ENCODE assay signal across 29 cellular contexts in genomic region chr10:124481717-124482116, GRCh38. TPM values are rescaled to one million over a fixed set of nuclear protein-coding genes. Genes with fewer than 3 reads are reported as not detected.
"Had no signal": no experiment of that assay in that cellular context is flagged by ENCODE, and none has a peak within 500 bp of the region (broad histone marks: within the 10 kb centered on the region; RNA-seq: fewer than 3 reads in every experiment).

No MANE protein-coding gene starts in this region.

- H3K27me3 Mint-ChIP-seq: activated naive CD8-positive, alpha-beta T cell treated with anti-CD3 and anti-CD28 coated beads for 36 hours; type B pancreatic cell had no signal

- ATAC-seq: foreskin keratinocyte; heart right ventricle; natural killer cell; right lobe of liver; stimulated activated naive CD8-positive, alpha-beta T cell treated with anti-CD3 and anti-CD28 coated beads, Interleukin-15, Interleukin-2, amounts not matched to agents 100 U/mL and 50 U/mL, for 24 hours had no signal

- H3K27ac Mint-ChIP-seq: activated naive CD8-positive, alpha-beta T cell treated with anti-CD3 and anti-CD28 coated beads for 36 hours; natural killer cell; progenitor cell of endocrine pancreas; type B pancreatic cell had no signal

- H3K36me3 ChIP-seq: adrenal gland, brain microvascular endothelial cell, esophagus muscularis mucosa, heart right ventricle, left ventricle myocardium inferior, ovary, right lobe of liver, vagina had no signal

- H3K9me3 Mint-ChIP-seq: natural killer cell, type B pancreatic cell had no signal

- DNase-seq: activated CD4-positive, alpha-beta T cell treated with anti-CD3 and anti-CD28 coated beads for 48 hours; activated CD4-positive, alpha-beta T cell treated with anti-CD3 and anti-CD28 coated beads, Interleukin-2, amount 50 U/mL, for 48 hours; activated CD8-positive, alpha-beta memory T cell treated with anti-CD3 and anti-CD28 coated beads for 24 hours; activated effector memory CD4-positive, alpha-beta T cell treated with Interleukin-2 at 50 U/mL for 16 hours; activated naive CD4-positive, alpha-beta T cell treated with Interleukin-2 at 50 U/mL for 16 hours; activated naive CD8-positive, alpha-beta T cell treated with anti-CD3 and anti-CD28 coated beads for 36 hours; adrenal gland; brain microvascular endothelial cell; foreskin keratinocyte; heart right ventricle; left ventricle myocardium inferior; mesendoderm; natural killer cell; ovary; right lobe of liver; stimulated activated CD4-positive, alpha-beta T cell treated with anti-CD3 and anti-CD28 coated beads, Interleukin-2, amount 100 ng/mL, for 48 hours; stimulated activated naive CD8-positive, alpha-beta T cell treated with anti-CD3 and anti-CD28 coated beads, Interleukin-15, Interleukin-2, amounts not matched to agents 100 U/mL and 50 U/mL, for 24 hours; testis had no signal

- H3K9me3 ChIP-seq: adrenal gland, ovary, right lobe of liver, testis, vagina had no signal

- H3K36me3 Mint-ChIP-seq: natural killer cell had no signal

- H3K27me3 ChIP-seq: adrenal gland, brain microvascular endothelial cell, esophagus muscularis mucosa, foreskin keratinocyte, heart right ventricle, ovary, right lobe of liver, testis, vagina had no signal

- H3K4me1 Mint-ChIP-seq: activated naive CD8-positive, alpha-beta T cell treated with anti-CD3 and anti-CD28 coated beads for 36 hours; natural killer cell had no signal

- H3K27ac ChIP-seq: adrenal gland, brain microvascular endothelial cell, esophagus muscularis mucosa, foreskin keratinocyte, heart right ventricle, left ventricle myocardium inferior, ovary, right lobe of liver, testis, vagina had no signal

- H3K4me3 Mint-ChIP-seq: activated naive CD8-positive, alpha-beta T cell treated with anti-CD3 and anti-CD28 coated beads for 36 hours; natural killer cell; type B pancreatic cell had no signal

- H3K4me3 ChIP-seq: adrenal gland, esophagus muscularis mucosa, heart right ventricle, left ventricle myocardium inferior, lung, ovary, right lobe of liver, testis, vagina had no signal

- H3K4me1 ChIP-seq: adrenal gland, esophagus muscularis mucosa, foreskin keratinocyte, testis, vagina had no signal

RNA-seq across cellular contexts. Expression of gene NKX1-2, which starts 31.9 kb away (rescaled TPM):
- total RNA-seq: activated naive CD8-positive, alpha-beta T cell treated with anti-CD3 and anti-CD28 coated beads for 36 hours; adrenal gland; aorta; cardiac septum; esophagus muscularis mucosa; heart right ventricle; left ventricle myocardium inferior; mononuclear cell; natural killer cell; progenitor cell of endocrine pancreas; renal cortical epithelial cell; right lobe of liver; skeletal muscle tissue; T-helper 1 cell treated with Interleukin-12 subunit alpha and Interleukin-12 subunit beta and Interleukin-4 antibody, amounts not matched to agents 30 ng/mL and 1 ng/mL, for 36 hours had no signal
- polyA plus RNA-seq: adrenal gland, aorta, heart right ventricle, ovary had no signal
